In the genomic region with DNA sequence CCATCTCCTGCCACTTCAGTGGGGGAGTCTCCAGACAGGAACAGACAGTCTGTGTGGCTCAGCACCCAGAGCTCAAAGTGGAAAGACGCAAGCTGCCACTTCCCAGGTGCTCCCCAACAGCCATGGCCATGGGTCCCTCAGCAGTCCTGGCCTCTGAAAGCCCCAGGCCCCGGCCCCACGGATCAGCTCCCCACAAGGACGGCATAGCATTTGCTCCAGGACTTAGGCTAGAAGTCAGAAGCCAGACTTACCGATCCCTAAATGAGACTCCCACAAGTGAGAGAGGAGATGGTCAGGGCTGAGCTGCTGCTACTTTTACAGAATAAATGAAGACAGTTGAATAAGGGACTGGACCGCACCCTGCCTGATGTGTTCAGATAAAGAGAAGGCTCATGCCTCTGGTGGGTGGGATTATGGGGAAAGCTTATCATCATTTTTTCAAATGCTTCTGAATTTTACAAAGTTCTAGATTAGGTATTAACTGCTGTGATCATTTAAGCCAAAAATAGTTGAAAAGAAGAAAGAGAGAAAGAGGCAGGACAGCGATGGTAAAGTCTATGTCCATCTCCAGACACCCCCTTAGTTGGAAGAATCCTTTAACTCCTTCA, we compare ENCODE assay signal across 24 cellular contexts. TPM values are rescaled to one million over a fixed set of nuclear protein-coding genes. Genes with fewer than 3 reads are reported as not detected.
DNase-seq lines count a peak whose midpoint lies in the region; ATAC-seq, FAIRE-seq and TF ChIP-seq lines count a peak whose summit lies in the region.
"Had no signal": no experiment of that assay in that cellular context is flagged by ENCODE, and none has a peak within 500 bp of the region (broad histone marks: within the 10 kb centered on the region; RNA-seq: fewer than 3 reads in every experiment).

No MANE protein-coding gene starts in this region.

- H4K20me1 ChIP-seq in K562 (replicated peaks; ENCODE audit: control insufficient read depth, insufficient read depth, low read length): no peaks in the 10 kb centered on the region

- BruUV-seq in K562 (replicated peaks; lab: Mats Ljungman, UMichigan): no TSS peak

- CTCF ChIA-PET in K562 (lab: Yijun Ruan, JAX; ENCODE audit: low intra/inter-chr PET ratio): no interaction called here

- H3K27me3 ChIP-seq in right atrium auricular region (no peaks in the 10 kb centered on the region), K562 (ENCODE audit: control insufficient read depth in 2 of 2, insufficient read depth in 2 of 2, low read length in 2 of 2) (no peaks in the 10 kb centered on the region)

- H3K36me3 ChIP-seq in right atrium auricular region (no peaks in the 10 kb centered on the region), K562 (ENCODE audit: control insufficient read depth, insufficient read depth, low read length) (peaks cover 5% of the 10 kb centered on the region; the same call in 2 of the 3 replicates)

- 0% methylated on average over 7 of the region's 7 CpGs for WGBS in K562 (ENCODE audit: insufficient coverage, low coverage, missing lambda C conversion rate)

- ATAC-seq in left ventricle myocardium superior (no peak), K562 (peak; percentile 91)
- ATAC-seq: Panc1, SK-N-SH treated with all-trans-retinoic acid at 6 μM for 48 hours had no signal

- intact Hi-C loops in left ventricle myocardium superior (cut with micrococcal nuclease) (no loop called here), K562 (cut with micrococcal nuclease) (no loop called here)

- H3K9ac ChIP-seq in K562 (ENCODE audit: insufficient read depth in 1 of 2, low read depth in 2 of 2, low read length in 2 of 2): peak overlapping the region; percentile 52 to 91
- H3K9ac ChIP-seq: GM23248 had no signal

- H3K79me2 ChIP-seq in K562 (ENCODE audit: control insufficient read depth, insufficient read depth, low read length): peaks cover 38% of the 10 kb centered on the region

- H3K9me1 ChIP-seq in K562 (ENCODE audit: control insufficient read depth, insufficient read depth, low read length): no peaks in the 10 kb centered on the region

- no peak for TF ChIP-seq CTCF in right atrium auricular region (IDR thresholded peaks at IDR 0.05)
- TF ChIP-seq CTCF in K562 (IDR thresholded peaks at IDR 0.05 in 2 of 3, conservative IDR thresholded peaks at IDR 0.05 in 1 of 3; ENCODE audit: insufficient read depth in 2 of 3, low read depth in 1 of 3, low read length in 3 of 3): no peak

- peak overlapping the region; percentile 85 for H3K4me2 ChIP-seq in K562 (ENCODE audit: insufficient read depth, low read length)

- TF ChIP-seq EP300 in K562 (IDR thresholded peaks at IDR 0.05; ENCODE audit: low read length): peak; percentile 89

- H3K27ac ChIP-seq in right atrium auricular region (no peak overlapping the region), K562 (ENCODE audit: extremely low read depth, low read depth, low read length) (peak overlapping the region; percentile 79)
- H3K27ac ChIP-seq: C4-2B, GM23248 had no signal

- DNase-seq in right atrium auricular region (ENCODE audit: low spot score) (peak; percentile 26), left ventricle myocardium superior (no peak), K562 (ENCODE audit: extremely low read depth in 1 of 4, low spot score in 3 of 4) (peak; percentile 61 to 89 (median 74)), mesenteric fat pad (ENCODE audit: low spot score) (peak; percentile 71), HuH-7 (ENCODE audit: low spot score) (no peak), NOMO-1 treated with dmso at 0.1 percent for 144 hours (lab: John Stamatoyannopoulos, UW; ENCODE audit: unreplicated experiment) (no peak)
- no peak for DNase-seq in stimulated activated naive CD4-positive, alpha-beta T cell (lab: John Stamatoyannopoulos, UW)
- DNase-seq: Calu3; CD8-positive, alpha-beta memory T cell; DMS153; GM23248; HCEC 1CT; MM.1S; NCI-H1092; NCI-H1436; NCI-H1930; NCI-H69 had no signal

- peak; percentile 94 for FAIRE-seq in K562 (lab: Jason Lieb, UNC)
- FAIRE-seq: A204.1, G401.6, GM12892 had no signal

- H3K4me3 ChIP-seq in right atrium auricular region: no peak overlapping the region
- H3K4me3 ChIP-seq in K562: peak overlapping the region; percentile 30
- H3K4me3 ChIP-seq: GM23248 had no signal

- H3K9me3 ChIP-seq in right atrium auricular region (no peaks in the 10 kb centered on the region), K562 (replicated peaks; ENCODE audit: control insufficient read depth, insufficient read depth, low read depth, low read length) (no peaks in the 10 kb centered on the region)

- POLR2A ChIA-PET in K562 (lab: Yijun Ruan, JAX): interaction anchor here (0.7 to 1.2 kb wide), 6 partner anchors 9 to 243 kb away, joined by 3 to 5 read pairs (median 4); no protein-coding TSS in a partner anchor

- in situ Hi-C loops in K562 (cut with MboI): no loop called here

- H3K4me1 ChIP-seq in right atrium auricular region (no peaks in the 10 kb centered on the region), K562 (replicated peaks in 1 of 2; ENCODE audit: control insufficient read depth in 2 of 2, insufficient read depth in 2 of 2, low read length in 2 of 2) (peaks cover 44% of the 10 kb centered on the region in 2 experiments; a peak in 4 of 5 replicates)

- TF ChIP-seq RAD21 in K562 (CRISPR knock-in tag; conservative IDR thresholded peaks at IDR 0.05 in 1 of 2, IDR thresholded peaks at IDR 0.05 in 1 of 2): no peak

- peak; percentile 72 for TF ChIP-seq POLR2A in K562 (conservative IDR thresholded peaks at IDR 0.05)

- H2AFZ ChIP-seq in K562 (ENCODE audit: low read depth, low read length): peak overlapping the region; percentile 51
- H2AFZ ChIP-seq: GM23248 had no signal

TF ChIP-seq in K562, 482 proteins besides CTCF, POLR2A, EP300 and RAD21 (continues in another document):
- TF ChIP-seq FOXJ3 (CRISPR knock-in tag; IDR thresholded peaks at IDR 0.05) (no peak), TCF7L2 (IDR thresholded peaks at IDR 0.05; ENCODE audit: low read depth, low read length) (no peak), CCAR2 (IDR thresholded peaks at IDR 0.05; ENCODE audit: low read depth, low read length) (no peak), NCOA6 (IDR thresholded peaks at IDR 0.05) (no peak), NFXL1 (CRISPR knock-in tag; IDR thresholded peaks at IDR 0.05) (no peak), ZNF445 (CRISPR knock-in tag; IDR thresholded peaks at IDR 0.05; ENCODE audit: low read depth) (no peak)
- TF ChIP-seq, protein P1, sequence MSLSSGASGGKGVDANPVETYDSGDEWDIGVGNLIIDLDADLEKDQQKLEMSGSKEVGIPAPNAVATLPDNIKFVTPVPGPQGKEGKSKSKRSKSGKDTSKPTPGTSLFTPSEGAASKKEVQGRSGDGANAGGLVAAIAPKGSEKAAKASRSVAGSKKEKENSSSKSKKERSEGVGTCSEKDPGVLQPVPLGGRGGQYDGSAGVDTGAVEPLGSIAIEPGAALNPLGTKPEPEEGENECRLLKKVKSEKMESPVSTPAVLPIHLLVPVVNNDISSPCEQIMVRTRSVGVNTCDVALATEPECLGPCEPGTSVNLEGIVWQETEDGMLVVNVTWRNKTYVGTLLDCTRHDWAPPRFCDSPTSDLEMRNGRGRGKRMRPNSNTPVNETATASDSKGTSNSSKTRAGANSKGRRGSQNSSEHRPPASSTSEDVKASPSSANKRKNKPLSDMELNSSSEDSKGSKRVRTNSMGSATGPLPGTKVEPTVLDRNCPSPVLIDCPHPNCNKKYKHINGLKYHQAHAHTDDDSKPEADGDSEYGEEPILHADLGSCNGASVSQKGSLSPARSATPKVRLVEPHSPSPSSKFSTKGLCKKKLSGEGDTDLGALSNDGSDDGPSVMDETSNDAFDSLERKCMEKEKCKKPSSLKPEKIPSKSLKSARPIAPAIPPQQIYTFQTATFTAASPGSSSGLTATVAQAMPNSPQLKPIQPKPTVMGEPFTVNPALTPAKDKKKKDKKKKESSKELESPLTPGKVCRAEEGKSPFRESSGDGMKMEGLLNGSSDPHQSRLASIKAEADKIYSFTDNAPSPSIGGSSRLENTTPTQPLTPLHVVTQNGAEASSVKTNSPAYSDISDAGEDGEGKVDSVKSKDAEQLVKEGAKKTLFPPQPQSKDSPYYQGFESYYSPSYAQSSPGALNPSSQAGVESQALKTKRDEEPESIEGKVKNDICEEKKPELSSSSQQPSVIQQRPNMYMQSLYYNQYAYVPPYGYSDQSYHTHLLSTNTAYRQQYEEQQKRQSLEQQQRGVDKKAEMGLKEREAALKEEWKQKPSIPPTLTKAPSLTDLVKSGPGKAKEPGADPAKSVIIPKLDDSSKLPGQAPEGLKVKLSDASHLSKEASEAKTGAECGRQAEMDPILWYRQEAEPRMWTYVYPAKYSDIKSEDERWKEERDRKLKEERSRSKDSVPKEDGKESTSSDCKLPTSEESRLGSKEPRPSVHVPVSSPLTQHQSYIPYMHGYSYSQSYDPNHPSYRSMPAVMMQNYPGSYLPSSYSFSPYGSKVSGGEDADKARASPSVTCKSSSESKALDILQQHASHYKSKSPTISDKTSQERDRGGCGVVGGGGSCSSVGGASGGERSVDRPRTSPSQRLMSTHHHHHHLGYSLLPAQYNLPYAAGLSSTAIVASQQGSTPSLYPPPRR (CRISPR knock-in tag; IDR thresholded peaks at IDR 0.05; ENCODE audit: borderline replicate concordance): no peak

RNA-seq across cellular contexts. Expression of gene ADD2, which starts 50.5 kb away (rescaled TPM):
- total RNA-seq in right atrium auricular region (1 to 10 TPM; 1.1 to 1.4 TPM), left ventricle myocardium superior (1.8 TPM), K562 (2014; rRNA removed) (52.1 and 59.3 TPM in 2 replicates), K562 (2014; rRNA removed; fragmentation: Illumina TruSeq; extraction: Trizol) (18.1 and 19.1 TPM in 2 replicates), K562 (2015; rRNA removed; fragmentation: Illumina TruSeq; extraction: Trizol) (17.9 and 19.7 TPM in 2 replicates), K562 (2021) (59.6 and 63.0 TPM in 2 replicates), mesenteric fat pad (3.3 TPM)
- 39.1 and 60.6 TPM in 2 replicates for total RNA-seq in K562 (2011; cell fraction: chromatin; rRNA removed; ENCODE audit: low replicate concordance)
- 38.0 and 48.7 TPM in 2 replicates for total RNA-seq in K562 (2011; cell fraction: nucleolus; rRNA removed)
- total RNA-seq in K562 (2011; cell fraction: nucleoplasm; rRNA removed): 46.6 and 51.7 TPM in 2 replicates
- polyA plus RNA-seq in K562 (2011; rRNA removed) (15.0 and 36.2 TPM in 2 replicates), K562 (2014; fragmentation: Illumina TruSeq; extraction: Trizol) (60.0 and 60.4 TPM in 2 replicates), K562 (2014; fragmentation: Nextera tagmentation; extraction: Ambion mirVana) (1 to 10 TPM; 3.5 to 4.0 TPM), K562 (2014; rRNA removed) (55.9 and 58.6 TPM in 2 replicates)
- 20.6 and 70.3 TPM in 2 replicates for polyA plus RNA-seq in K562 (2011; cell fraction: cytosol; rRNA removed)
- polyA plus RNA-seq in K562 (2011; cell fraction: nucleus; rRNA removed): 23.5 and 81.6 TPM in 2 replicates
- polyA plus RNA-seq in K562 (2012): 20.9 and 29.6 TPM in 2 replicates
- polyA minus RNA-seq in K562 (2011; rRNA and poly(A)+ RNA removed): 17.1 and 65.5 TPM in 2 replicates
- 26.8 and 57.4 TPM in 2 replicates for polyA minus RNA-seq in K562 (2011; cell fraction: cytosol; rRNA and poly(A)+ RNA removed)
- 12.8 and 32.0 TPM in 2 replicates for polyA minus RNA-seq in K562 (2011; cell fraction: nucleus; rRNA and poly(A)+ RNA removed)
- total RNA-seq: GM23248, LHCN-M2 had no signal
- polyA plus RNA-seq: GM23248 had no signal

Comparison
In these comparisons a context has a peak if more than half of its experiments do, and no peak if none do; other contexts are left out.
1. DNase-seq: peak in right atrium auricular region (single experiment), K562 (4 of 4) and mesenteric fat pad (single experiment); none in left ventricle myocardium superior (single experiment), HuH-7 (single experiment), NOMO-1 treated with dmso at 0.1 percent for 144 hours (single experiment) and stimulated activated naive CD4-positive, alpha-beta T cell (0 of 6).